ENCODE assay signal across 1 cellular context in genomic region chr20:6053064-6053775, GRCh38.
TF ChIP-seq lines count a peak whose summit lies in the region.

No MANE protein-coding gene starts in this region.

TF ChIP-seq in GM23338, 12 proteins besides CTCF, POLR2A, EP300 and RAD21 (continued from another document):
- TF ChIP-seq, protein P1, sequence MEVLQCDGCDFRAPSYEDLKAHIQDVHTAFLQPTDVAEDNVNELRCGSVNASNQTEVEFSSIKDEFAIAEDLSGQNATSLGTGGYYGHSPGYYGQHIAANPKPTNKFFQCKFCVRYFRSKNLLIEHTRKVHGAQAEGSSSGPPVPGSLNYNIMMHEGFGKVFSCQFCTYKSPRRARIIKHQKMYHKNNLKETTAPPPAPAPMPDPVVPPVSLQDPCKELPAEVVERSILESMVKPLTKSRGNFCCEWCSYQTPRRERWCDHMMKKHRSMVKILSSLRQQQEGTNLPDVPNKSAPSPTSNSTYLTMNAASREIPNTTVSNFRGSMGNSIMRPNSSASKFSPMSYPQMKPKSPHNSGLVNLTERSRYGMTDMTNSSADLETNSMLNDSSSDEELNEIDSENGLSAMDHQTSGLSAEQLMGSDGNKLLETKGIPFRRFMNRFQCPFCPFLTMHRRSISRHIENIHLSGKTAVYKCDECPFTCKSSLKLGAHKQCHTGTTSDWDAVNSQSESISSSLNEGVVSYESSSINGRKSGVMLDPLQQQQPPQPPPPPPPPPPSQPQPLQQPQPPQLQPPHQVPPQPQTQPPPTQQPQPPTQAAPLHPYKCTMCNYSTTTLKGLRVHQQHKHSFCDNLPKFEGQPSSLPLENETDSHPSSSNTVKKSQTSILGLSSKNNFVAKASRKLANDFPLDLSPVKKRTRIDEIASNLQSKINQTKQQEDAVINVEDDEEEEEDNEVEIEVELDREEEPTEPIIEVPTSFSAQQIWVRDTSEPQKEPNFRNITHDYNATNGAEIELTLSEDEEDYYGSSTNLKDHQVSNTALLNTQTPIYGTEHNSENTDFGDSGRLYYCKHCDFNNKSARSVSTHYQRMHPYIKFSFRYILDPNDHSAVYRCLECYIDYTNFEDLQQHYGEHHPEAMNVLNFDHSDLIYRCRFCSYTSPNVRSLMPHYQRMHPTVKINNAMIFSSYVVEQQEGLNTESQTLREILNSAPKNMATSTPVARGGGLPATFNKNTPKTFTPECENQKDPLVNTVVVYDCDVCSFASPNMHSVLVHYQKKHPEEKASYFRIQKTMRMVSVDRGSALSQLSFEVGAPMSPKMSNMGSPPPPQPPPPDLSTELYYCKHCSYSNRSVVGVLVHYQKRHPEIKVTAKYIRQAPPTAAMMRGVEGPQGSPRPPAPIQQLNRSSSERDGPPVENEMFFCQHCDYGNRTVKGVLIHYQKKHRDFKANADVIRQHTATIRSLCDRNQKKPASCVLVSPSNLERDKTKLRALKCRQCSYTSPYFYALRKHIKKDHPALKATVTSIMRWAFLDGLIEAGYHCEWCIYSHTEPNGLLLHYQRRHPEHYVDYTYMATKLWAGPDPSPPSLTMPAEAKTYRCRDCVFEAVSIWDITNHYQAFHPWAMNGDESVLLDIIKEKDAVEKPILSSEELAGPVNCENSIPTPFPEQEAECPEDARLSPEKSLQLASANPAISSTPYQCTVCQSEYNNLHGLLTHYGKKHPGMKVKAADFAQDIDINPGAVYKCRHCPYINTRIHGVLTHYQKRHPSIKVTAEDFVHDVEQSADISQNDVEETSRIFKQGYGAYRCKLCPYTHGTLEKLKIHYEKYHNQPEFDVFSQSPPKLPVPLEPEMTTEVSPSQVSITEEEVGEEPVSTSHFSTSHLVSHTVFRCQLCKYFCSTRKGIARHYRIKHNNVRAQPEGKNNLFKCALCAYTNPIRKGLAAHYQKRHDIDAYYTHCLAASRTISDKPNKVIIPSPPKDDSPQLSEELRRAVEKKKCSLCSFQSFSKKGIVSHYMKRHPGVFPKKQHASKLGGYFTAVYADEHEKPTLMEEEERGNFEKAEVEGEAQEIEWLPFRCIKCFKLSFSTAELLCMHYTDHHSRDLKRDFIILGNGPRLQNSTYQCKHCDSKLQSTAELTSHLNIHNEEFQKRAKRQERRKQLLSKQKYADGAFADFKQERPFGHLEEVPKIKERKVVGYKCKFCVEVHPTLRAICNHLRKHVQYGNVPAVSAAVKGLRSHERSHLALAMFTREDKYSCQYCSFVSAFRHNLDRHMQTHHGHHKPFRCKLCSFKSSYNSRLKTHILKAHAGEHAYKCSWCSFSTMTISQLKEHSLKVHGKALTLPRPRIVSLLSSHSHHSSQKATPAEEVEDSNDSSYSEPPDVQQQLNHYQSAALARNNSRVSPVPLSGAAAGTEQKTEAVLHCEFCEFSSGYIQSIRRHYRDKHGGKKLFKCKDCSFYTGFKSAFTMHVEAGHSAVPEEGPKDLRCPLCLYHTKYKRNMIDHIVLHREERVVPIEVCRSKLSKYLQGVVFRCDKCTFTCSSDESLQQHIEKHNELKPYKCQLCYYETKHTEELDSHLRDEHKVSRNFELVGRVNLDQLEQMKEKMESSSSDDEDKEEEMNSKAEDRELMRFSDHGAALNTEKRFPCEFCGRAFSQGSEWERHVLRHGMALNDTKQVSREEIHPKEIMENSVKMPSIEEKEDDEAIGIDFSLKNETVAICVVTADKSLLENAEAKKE (CRISPR knock-in tag; IDR thresholded peaks at IDR 0.05) = no peak
- TF ChIP-seq ZNF331 (CRISPR knock-in tag; IDR thresholded peaks at IDR 0.05; ENCODE audit: low read depth) = no peak
- TF ChIP-seq, protein P2, sequence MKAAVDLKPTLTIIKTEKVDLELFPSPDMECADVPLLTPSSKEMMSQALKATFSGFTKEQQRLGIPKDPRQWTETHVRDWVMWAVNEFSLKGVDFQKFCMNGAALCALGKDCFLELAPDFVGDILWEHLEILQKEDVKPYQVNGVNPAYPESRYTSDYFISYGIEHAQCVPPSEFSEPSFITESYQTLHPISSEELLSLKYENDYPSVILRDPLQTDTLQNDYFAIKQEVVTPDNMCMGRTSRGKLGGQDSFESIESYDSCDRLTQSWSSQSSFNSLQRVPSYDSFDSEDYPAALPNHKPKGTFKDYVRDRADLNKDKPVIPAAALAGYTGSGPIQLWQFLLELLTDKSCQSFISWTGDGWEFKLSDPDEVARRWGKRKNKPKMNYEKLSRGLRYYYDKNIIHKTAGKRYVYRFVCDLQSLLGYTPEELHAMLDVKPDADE (IDR thresholded peaks at IDR 0.05) = no peak
- TF ChIP-seq CREB1 (CRISPR knock-in tag; IDR thresholded peaks at IDR 0.05; ENCODE audit: low read depth) = no peak
- TF ChIP-seq NANOG (IDR thresholded peaks at IDR 0.05; ENCODE audit: borderline replicate concordance) = no peak
